Comparison of ENCODE assay signal across 9 cellular contexts in genomic region chr3:133928136-133928893, GRCh38. TPM values are rescaled to one million over a fixed set of nuclear protein-coding genes. Genes with fewer than 3 reads are reported as not detected.
DNase-seq lines count a peak whose midpoint lies in the region; ATAC-seq and TF ChIP-seq lines count a peak whose summit lies in the region.
"Had no signal": no experiment of that assay in that cellular context is flagged by ENCODE, and none has a peak within 500 bp of the region (broad histone marks: within the 10 kb centered on the region; RNA-seq: fewer than 3 reads in every experiment).

No MANE protein-coding gene starts in this region.

- no peak for TF ChIP-seq RAD21 in IMR-90 (IDR thresholded peaks at IDR 0.05; ENCODE audit: low read length)

- peaks cover 2% of the 10 kb centered on the region for H3K4me1 ChIP-seq in IMR-90 (ENCODE audit: control insufficient read depth, insufficient read depth, low read length)

- peaks cover 4% of the 10 kb centered on the region for H3K36me3 Mint-ChIP-seq in Calu3 (ENCODE audit: insufficient read depth, unreplicated experiment)
- no peaks in the 10 kb centered on the region for H3K36me3 Mint-ChIP-seq in chondrocyte (ENCODE audit: low read depth)
- H3K36me3 Mint-ChIP-seq in nephron (ENCODE audit: low read depth): peaks cover 3% of the 10 kb centered on the region

- CTCF ChIA-PET in Calu3 (lab: Charles Lee) (interaction anchor here (1.1 kb wide), 1 partner anchor 283 kb away, joined by 4 read pairs; no protein-coding TSS in a partner anchor), IMR-90 (lab: Yijun Ruan, JAX) (interaction anchor here (0.6 to 2.1 kb wide), 4 partner anchors 23 to 270 kb away, joined by 3 to 8 read pairs (median 3); no protein-coding TSS in a partner anchor)

- H4K91ac ChIP-seq in IMR-90 (ENCODE audit: insufficient read depth, low read depth, low read length): no peak overlapping the region

- H2AK5ac ChIP-seq in IMR-90 (ENCODE audit: low read depth, low read length): no peak overlapping the region; the same call in 1 of the 2 replicates

- 0 out of 2 replicates have a peak overlapping the region, but pooled peaks have one; percentile 29 for H3K23ac ChIP-seq in IMR-90 (ENCODE audit: low read depth, low read length)

- no TSS peak for BruUV-seq in Calu3 (replicated peaks; lab: Mats Ljungman, UMichigan)
- no TSS peak for BruUV-seq in IMR-90 (replicated peaks; lab: Mats Ljungman, UMichigan)

- H3K9ac ChIP-seq in IMR-90 (ENCODE audit: low read depth, low read length): no peak overlapping the region

- H3K4me3 ChIP-seq in IMR-90 (ENCODE audit: insufficient read depth, low read depth, low read length): no peak overlapping the region

- no peak overlapping the region for H2BK20ac ChIP-seq in IMR-90 (ENCODE audit: low read depth, low read length)

- no peak overlapping the region for H3K18ac ChIP-seq in IMR-90 (ENCODE audit: low read depth, low read length)

- H4K8ac ChIP-seq in IMR-90 (ENCODE audit: low read depth in 2 of 2, low read length in 2 of 2): no peak overlapping the region

- H3K4me2 ChIP-seq in IMR-90 (ENCODE audit: low read depth, low read length): no peak overlapping the region

- no peak for TF ChIP-seq POLR2A in IMR-90 (IDR thresholded peaks at IDR 0.05; ENCODE audit: low read depth, low read length)

- no peak overlapping the region for H3K56ac ChIP-seq in IMR-90 (ENCODE audit: extremely low read depth, insufficient read depth, low read length)

- H2BK5ac ChIP-seq in IMR-90 (ENCODE audit: low read depth, low read length, poor library complexity, severe bottlenecking): no peak overlapping the region

- no peaks in the 10 kb centered on the region for H3K79me1 ChIP-seq in IMR-90 (ENCODE audit: low read depth in 1 of 2, low read length in 2 of 2)

- no peaks in the 10 kb centered on the region for H3K4me1 Mint-ChIP-seq in Calu3 (ENCODE audit: low read depth, unreplicated experiment)
- H3K4me1 Mint-ChIP-seq in chondrocyte (ENCODE audit: low read depth): peaks cover 10% of the 10 kb centered on the region
- peaks cover 6% of the 10 kb centered on the region for H3K4me1 Mint-ChIP-seq in nephron

- H3K4ac ChIP-seq in IMR-90 (ENCODE audit: low read depth, low read length): no peak overlapping the region

- in situ Hi-C loops in IMR-90 (cut with MboI; ENCODE audit: low sequenced_read_pairs): loop anchor here (10.0 to 25.0 kb wide), 2 partner anchors 114 to 1191 kb away; no protein-coding TSS in a partner anchor

- WGBS in IMR-90 (ENCODE audit: extremely low coverage in 2 of 2, insufficient read length in 1 of 2), 2 experiments: 97% methylated on average over 10 of the region's 20 CpGs; no CpG with 5 or more reads in 1 of the 2 experiments

- H2AK9ac ChIP-seq in IMR-90 (replicated peaks; ENCODE audit: low read depth, low read length, poor library complexity): peak overlapping the region; percentile 57

- H3K27me3 Mint-ChIP-seq in Calu3 (ENCODE audit: unreplicated experiment) (peaks cover 96% of the 10 kb centered on the region), chondrocyte (ENCODE audit: low read depth) (no peaks in the 10 kb centered on the region), nephron (ENCODE audit: low read depth) (peaks cover 32% of the 10 kb centered on the region)

- no peak overlapping the region for H3K14ac ChIP-seq in IMR-90 (replicated peaks; ENCODE audit: low read depth, low read length)

- H4K20me1 ChIP-seq in IMR-90 (ENCODE audit: insufficient read depth, low read length): no peaks in the 10 kb centered on the region

- H3K27me3 ChIP-seq in IMR-90 (ENCODE audit: control insufficient read depth, insufficient read depth, low read length): no peaks in the 10 kb centered on the region; the same call in 1 of the 2 replicates

- H3K27ac Mint-ChIP-seq in Calu3 (ENCODE audit: unreplicated experiment): no peak overlapping the region
- no peak overlapping the region for H3K27ac Mint-ChIP-seq in chondrocyte (ENCODE audit: unreplicated experiment)
- peak overlapping the region in 2 of 3 experiments; percentile 30 to 54 for H3K27ac Mint-ChIP-seq in nephron

- H3K9me1 ChIP-seq in IMR-90 (ENCODE audit: insufficient read depth, low read length): peaks cover 3% of the 10 kb centered on the region; the same call in 1 of the 2 replicates

- intact Hi-C loops in Calu3 (cut with micrococcal nuclease; ENCODE audit: unreplicated experiment): no loop called here
- intact Hi-C loops in IMR-90 (cut with micrococcal nuclease): loop anchor here (5.0 kb wide), 1 partner anchor 1196 kb away; no protein-coding TSS in a partner anchor

- DNase-seq in Calu3: peak; percentile 3
- DNase-seq in IMR-90: no peak
- DNase-seq in chondrocyte (ENCODE audit: low spot score): no peak
- no peak for DNase-seq in pons (ENCODE audit: low spot score)
- DNase-seq in ecto neural progenitor cell (ENCODE audit: low spot score): no peak
- DNase-seq in substantia nigra (lab: John Stamatoyannopoulos, UW): no peak
- no peak for DNase-seq in NCI-H510A treated with DMSO at 0.1 percent for 48 hours (lab: John Stamatoyannopoulos, UW)

- no peak overlapping the region for H2AFZ ChIP-seq in IMR-90 (replicated peaks; ENCODE audit: low read length, poor library complexity)

- no peak for ATAC-seq in IMR-90 (ENCODE audit: low read depth)

- POLR2A ChIA-PET in IMR-90 (lab: Charles Lee; ENCODE audit: unreplicated experiment): no interaction called here

- H3K27ac ChIP-seq in IMR-90 (ENCODE audit: insufficient read depth, low read length): no peak overlapping the region
- no peak overlapping the region for H3K27ac ChIP-seq in substantia nigra (ENCODE audit: low read depth, low read length, poor library complexity, severe bottlenecking)
- H3K27ac ChIP-seq: tibial artery had no signal

- H3K9me3 ChIP-seq in IMR-90 (ENCODE audit: control insufficient read depth, insufficient read depth, low read length): no peaks in the 10 kb centered on the region
- H3K9me3 ChIP-seq: tibial artery had no signal

- no peak overlapping the region for H4K5ac ChIP-seq in IMR-90 (ENCODE audit: low read depth, low read length)

- no peaks in the 10 kb centered on the region for H3K36me3 ChIP-seq in IMR-90 (ENCODE audit: control insufficient read depth, insufficient read depth, low read length)
- H3K36me3 ChIP-seq: tibial artery had no signal

- H3K4me3 Mint-ChIP-seq in Calu3 (ENCODE audit: low read depth, unreplicated experiment): no peak overlapping the region
- peak overlapping the region; percentile 59 for H3K4me3 Mint-ChIP-seq in chondrocyte (ENCODE audit: unreplicated experiment)
- H3K4me3 Mint-ChIP-seq in nephron: peak overlapping the region; percentile 75 to 84 (median 81)

- H2BK15ac ChIP-seq in IMR-90 (ENCODE audit: low read depth, low read length): 0 out of 3 replicates have a peak overlapping the region, but pooled peaks have one; percentile 41

- no peak for TF ChIP-seq CTCF in Calu3 (IDR thresholded peaks at IDR 0.05; ENCODE audit: unreplicated experiment)
- no peak for TF ChIP-seq CTCF in IMR-90 (conservative IDR thresholded peaks at IDR 0.05; ENCODE audit: low read depth, low read length)
- no peak for TF ChIP-seq CTCF in chondrocyte (IDR thresholded peaks at IDR 0.05)
- no peak for TF ChIP-seq CTCF in nephron (IDR thresholded peaks at IDR 0.05; ENCODE audit: unreplicated experiment in 3 of 3)

- no peak overlapping the region; the same call in 1 of the 2 replicates for H2BK120ac ChIP-seq in IMR-90 (ENCODE audit: low read depth, low read length)

- H3K9me3 Mint-ChIP-seq in Calu3 (ENCODE audit: low read depth, unreplicated experiment): no peaks in the 10 kb centered on the region
- H3K9me3 Mint-ChIP-seq in chondrocyte (ENCODE audit: low read depth): no peaks in the 10 kb centered on the region
- H3K9me3 Mint-ChIP-seq in nephron: no peaks in the 10 kb centered on the region

- dilution Hi-C loops in IMR-90 (cut with HindIII; ENCODE audit: low sequenced_read_pairs, unreplicated experiment): no loop called here

TF ChIP-seq in IMR-90, 13 proteins besides CTCF, POLR2A, EP300 and RAD21:
- no peak for TF ChIP-seq CEBPB (IDR thresholded peaks at IDR 0.05; ENCODE audit: low read depth, low read length)
- no peak for TF ChIP-seq MAZ (IDR thresholded peaks at IDR 0.05; ENCODE audit: borderline replicate concordance, low read depth, low read length)
- TF ChIP-seq ELK1 (IDR thresholded peaks at IDR 0.05; ENCODE audit: borderline replicate concordance, low read depth, low read length): no peak
- no peak for TF ChIP-seq SMC3 (IDR thresholded peaks at IDR 0.05; ENCODE audit: low read depth, low read length)
- no peak for TF ChIP-seq CHD1 (IDR thresholded peaks at IDR 0.05; ENCODE audit: low read depth, low read length)
- TF ChIP-seq BHLHE40 (IDR thresholded peaks at IDR 0.05; ENCODE audit: low read depth, low read length): no peak
- no peak for TF ChIP-seq RFX5 (IDR thresholded peaks at IDR 0.05; ENCODE audit: low read depth, low read length)
- no peak for TF ChIP-seq FOS (IDR thresholded peaks at IDR 0.05; ENCODE audit: low read depth, low read length)
- no peak for TF ChIP-seq RCOR1 (IDR thresholded peaks at IDR 0.05; ENCODE audit: insufficient replicate concordance, low read length)
- TF ChIP-seq USF2 (IDR thresholded peaks at IDR 0.05; ENCODE audit: low read depth, low read length): no peak
- TF ChIP-seq NFE2L2 (IDR thresholded peaks at IDR 0.05; ENCODE audit: low read depth, low read length): no peak
- no peak for TF ChIP-seq MXI1 (IDR thresholded peaks at IDR 0.05; ENCODE audit: borderline replicate concordance, low read depth, low read length)
- TF ChIP-seq MAFK (IDR thresholded peaks at IDR 0.05; ENCODE audit: low read depth, low read length): no peak

RNA-seq across cellular contexts. Expression of gene RAB6B, which starts 32.6 kb away (rescaled TPM):
- 0.85 and 4.7 TPM in 2 replicates for total RNA-seq in Calu3 (2022)
- 0.18 and 0.28 TPM in 2 replicates for total RNA-seq in IMR-90 (2012; rRNA removed)
- 1.2 and 1.4 TPM in 2 replicates for polyA plus RNA-seq in IMR-90 (2012; rRNA removed)
- 0.84 and 1.3 TPM in 2 replicates for polyA plus RNA-seq in IMR-90 (2012; cell fraction: cytosol; rRNA removed)
- polyA plus RNA-seq in IMR-90 (2012; cell fraction: nucleus; rRNA removed; ENCODE audit: low replicate concordance): 0.74 and 1.2 TPM in 2 replicates
- total RNA-seq in chondrocyte: 16.2 to 29.6 TPM (median 25.7 TPM) in 3 replicates

Comparison
In these comparisons a context has a peak if more than half of its experiments do, and no peak if none do; other contexts are left out.
1. H3K27ac Mint-ChIP-seq: peak in nephron (2 of 3); none in Calu3 (single experiment) and chondrocyte (single experiment).